ENCODE assay signal across 1 cellular context in genomic region chr4:151930372-151930771, GRCh38.
TF ChIP-seq lines count a peak whose summit lies in the region.

No MANE protein-coding gene starts in this region.

TF ChIP-seq in H1, 55 proteins besides CTCF, POLR2A, EP300 and RAD21:
- TF ChIP-seq RNF2 (IDR thresholded peaks at IDR 0.05; ENCODE audit: borderline replicate concordance, low read depth, low read length, missing control alignments, poor library complexity, severe bottlenecking) = no peak
- no peak for TF ChIP-seq JUN (IDR thresholded peaks at IDR 0.05; ENCODE audit: low read depth, low read length)
- no peak for TF ChIP-seq NRF1 (IDR thresholded peaks at IDR 0.05; ENCODE audit: low read depth, low read length)
- TF ChIP-seq CHD2 (IDR thresholded peaks at IDR 0.05; ENCODE audit: low read length) = no peak
- no peak for TF ChIP-seq TAF1 (IDR thresholded peaks at IDR 0.05; ENCODE audit: low read depth, low read length)
- no peak for TF ChIP-seq SUZ12 (IDR thresholded peaks at IDR 0.05; ENCODE audit: low read length)
- no peak for TF ChIP-seq YY1 (IDR thresholded peaks at IDR 0.05; ENCODE audit: low read depth, low read length)
- no peak for TF ChIP-seq PHF8 (conservative IDR thresholded peaks at IDR 0.05; ENCODE audit: low read depth, low read length)
- TF ChIP-seq SP2 (IDR thresholded peaks at IDR 0.05; ENCODE audit: low read length) = no peak
- no peak for TF ChIP-seq EZH2 (IDR thresholded peaks at IDR 0.05; ENCODE audit: low read depth, low read length, severe bottlenecking)
- no peak for TF ChIP-seq SIN3A (conservative IDR thresholded peaks at IDR 0.05 in 1 of 2, IDR thresholded peaks at IDR 0.05 in 1 of 2; ENCODE audit: low read depth in 1 of 2, low read length in 2 of 2)
- TF ChIP-seq POU5F1 (IDR thresholded peaks at IDR 0.05; ENCODE audit: low read depth, low read length) = no peak
- no peak for TF ChIP-seq ATF3 (IDR thresholded peaks at IDR 0.05; ENCODE audit: insufficient read depth, low read depth, low read length)
- no peak for TF ChIP-seq FOSL1 (IDR thresholded peaks at IDR 0.05; ENCODE audit: insufficient read depth, low read depth, low read length)
- TF ChIP-seq CHD7 (IDR thresholded peaks at IDR 0.05; ENCODE audit: insufficient replicate concordance, low read length) = no peak
- no peak for TF ChIP-seq ASH2L (IDR thresholded peaks at IDR 0.05; ENCODE audit: low read length)
TF ChIP-seq in H1: peak in this region for 0.
